ENCODE assay signal across 20 cellular contexts in the genomic region with DNA sequence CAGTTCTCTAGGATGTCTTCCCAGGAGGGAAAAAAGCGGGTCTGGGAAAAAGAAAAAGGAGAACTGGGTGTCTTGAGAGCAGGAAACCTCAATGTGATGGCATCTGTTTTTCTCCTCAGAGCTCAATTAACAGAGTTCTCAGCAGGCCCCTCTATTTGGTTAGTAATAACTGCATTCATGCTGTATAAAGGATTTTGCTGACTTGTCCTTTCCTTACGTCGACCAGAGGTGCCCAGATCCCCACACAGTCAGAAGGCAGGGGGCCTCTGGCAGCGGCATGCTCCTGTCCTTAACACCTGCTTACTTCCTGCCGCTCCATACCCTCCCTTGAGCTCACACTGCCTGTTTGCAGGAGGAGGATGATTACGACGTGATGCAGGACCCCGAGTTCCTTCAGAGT. TPM values are rescaled to one million over a fixed set of nuclear protein-coding genes. Genes with fewer than 3 reads are reported as not detected.
A peak's percentile ranks its signal among the peaks of the same experiment; 100 is the strongest.
DNase-seq lines count a peak whose midpoint lies in the region; ATAC-seq and TF ChIP-seq lines count a peak whose summit lies in the region.
"Had no signal": no experiment of that assay in that cellular context is flagged by ENCODE, and none has a peak within 500 bp of the region (broad histone marks: within the 10 kb centered on the region; RNA-seq: fewer than 3 reads in every experiment).

No MANE protein-coding gene starts in this region.

- no peaks in the 10 kb centered on the region for H3K9me2 ChIP-seq in GM23338 (ENCODE audit: insufficient read depth)
- no peaks in the 10 kb centered on the region for H3K9me2 ChIP-seq in SK-N-SH

- H3K79me2 ChIP-seq in GM23338 (replicated peaks; ENCODE audit: insufficient read depth): peaks cover 11% of the 10 kb centered on the region; the same call in 1 of the 2 replicates
- H3K79me2 ChIP-seq in SK-N-SH (ENCODE audit: insufficient read depth): peaks cover 10% of the 10 kb centered on the region; the same call in 1 of the 2 replicates

- H3F3A ChIP-seq in GM23338 (replicated peaks; ENCODE audit: low read depth) (peaks cover 15% of the 10 kb centered on the region), SK-N-SH (replicated peaks; ENCODE audit: insufficient read depth) (peaks cover 10% of the 10 kb centered on the region)

- H3K27me3 ChIP-seq in GM23338 (ENCODE audit: insufficient read depth): no peaks in the 10 kb centered on the region
- H3K27me3 ChIP-seq in prostate gland (replicated peaks; ENCODE audit: insufficient read depth): no peaks in the 10 kb centered on the region
- no peaks in the 10 kb centered on the region for H3K27me3 ChIP-seq in SK-N-SH (ENCODE audit: insufficient read depth)

- no peak overlapping the region for H3K4me3 Mint-ChIP-seq in activated CD4-positive, alpha-beta T cell treated with anti-CD3 and anti-CD28 coated beads for 36 hours
- no peak overlapping the region for H3K4me3 Mint-ChIP-seq in GM23338
- H3K4me3 Mint-ChIP-seq in activated CD8-positive, alpha-beta T cell treated with anti-CD3 and anti-CD28 coated beads, Interleukin-2, amount 10 ng/mL, durations not matched to agents 7 days and 5 days: no peak overlapping the region
- H3K4me3 Mint-ChIP-seq in glutamatergic neuron (ENCODE audit: unreplicated experiment): no peak overlapping the region
- H3K4me3 Mint-ChIP-seq: CD14-positive monocyte had no signal

- TF ChIP-seq CTCF in GM23338 (conservative IDR thresholded peaks at IDR 0.05; ENCODE audit: low read depth in 2 of 2) (no peak), glutamatergic neuron (IDR thresholded peaks at IDR 0.05; ENCODE audit: partially characterized antibody, unreplicated experiment) (no peak), prostate gland (IDR thresholded peaks at IDR 0.05) (no peak), SK-N-SH (IDR thresholded peaks at IDR 0.05) (no peak)

- intact Hi-C loops in activated CD4-positive, alpha-beta T cell treated with anti-CD3 and anti-CD28 coated beads for 36 hours (cut with DNase I, micrococcal nuclease): no loop called here
- intact Hi-C loops in prostate gland (cut with DNase I): no loop called here

- no peak for ATAC-seq in activated CD4-positive, alpha-beta T cell treated with anti-CD3 and anti-CD28 coated beads for 36 hours
- ATAC-seq in GM23338 (no peak), GM21786 (IDR thresholded peaks at IDR 0.05; ENCODE audit: unreplicated experiment) (no peak)
- no peak for ATAC-seq in activated CD8-positive, alpha-beta T cell treated with anti-CD3 and anti-CD28 coated beads, Interleukin-2, amount 10 ng/mL, durations not matched to agents 7 days and 5 days

- H2AFZ ChIP-seq in GM23338: no peak overlapping the region
- H2AFZ ChIP-seq in SK-N-SH (ENCODE audit: low read depth): no peak overlapping the region

- peaks cover 4% of the 10 kb centered on the region; the same call in 1 of the 2 replicates for H4K20me1 ChIP-seq in GM23338 (replicated peaks; ENCODE audit: insufficient read depth)
- 0 out of 2 replicates have a peak, but pooled peaks cover 3% of the 10 kb centered on the region for H4K20me1 ChIP-seq in SK-N-SH (ENCODE audit: insufficient read depth)

- 0 out of 2 replicates have a peak overlapping the region, but pooled peaks have one; percentile 55 for H3K27ac ChIP-seq in GM23338 (ENCODE audit: low read depth)
- H3K27ac ChIP-seq in prostate gland: no peak overlapping the region
- no peak overlapping the region for H3K27ac ChIP-seq in SK-N-SH (ENCODE audit: low read depth in 2 of 2, low read length in 1 of 2)

- TF ChIP-seq POLR2A in prostate gland (IDR thresholded peaks at IDR 0.05): no peak

- TF ChIP-seq EP300 in SK-N-SH (IDR thresholded peaks at IDR 0.05; ENCODE audit: borderline replicate concordance in 1 of 2, low read depth in 1 of 2, low read length in 1 of 2): no peak

- H3K4me2 ChIP-seq in GM23338 (no peak overlapping the region), SK-N-SH (no peak overlapping the region)

- H3K4me1 Mint-ChIP-seq in activated CD4-positive, alpha-beta T cell treated with anti-CD3 and anti-CD28 coated beads for 36 hours: no peaks in the 10 kb centered on the region
- peaks cover 2% of the 10 kb centered on the region; the same call in 1 of the 3 replicates for H3K4me1 Mint-ChIP-seq in GM23338
- no peaks in the 10 kb centered on the region for H3K4me1 Mint-ChIP-seq in activated CD8-positive, alpha-beta T cell treated with anti-CD3 and anti-CD28 coated beads, Interleukin-2, amount 10 ng/mL, durations not matched to agents 7 days and 5 days (ENCODE audit: low read depth)
- no peaks in the 10 kb centered on the region for H3K4me1 Mint-ChIP-seq in glutamatergic neuron (ENCODE audit: low read depth, unreplicated experiment)

- CTCF ChIA-PET in activated CD4-positive, alpha-beta T cell treated with anti-CD3 and anti-CD28 coated beads for 36 hours (lab: Charles Lee): interaction anchor here (0.6 kb wide), 1 partner anchor 298 kb away, joined by 3 read pairs; no protein-coding TSS in a partner anchor
- CTCF ChIA-PET in activated CD8-positive, alpha-beta T cell treated with anti-CD3 and anti-CD28 coated beads, Interleukin-2, amount 10 ng/mL, durations not matched to agents 7 days and 5 days (lab: Charles Lee): interaction anchor here (0.9 to 1.4 kb wide), 2 partner anchors 11 to 13 kb away, joined by 3 read pairs; no protein-coding TSS in a partner anchor
- CTCF ChIA-PET in SK-N-SH (lab: Yijun Ruan, JAX): interaction anchor here (1.0 kb wide), 1 partner anchor 74 kb away, joined by 3 read pairs; no protein-coding TSS in a partner anchor

- POLR2A ChIA-PET in activated CD4-positive, alpha-beta T cell treated with anti-CD3 and anti-CD28 coated beads for 36 hours (lab: Charles Lee): no interaction called here
- POLR2A ChIA-PET in activated CD8-positive, alpha-beta T cell treated with anti-CD3 and anti-CD28 coated beads, Interleukin-2, amount 10 ng/mL, durations not matched to agents 7 days and 5 days (lab: Charles Lee): interaction anchor here (1.2 kb wide), 1 partner anchor 14 kb away, joined by 3 read pairs; no protein-coding TSS in a partner anchor
- POLR2A ChIA-PET in SK-N-SH (lab: Yijun Ruan, JAX): no interaction called here

- peaks cover 39% of the 10 kb centered on the region for H3K36me3 Mint-ChIP-seq in activated CD4-positive, alpha-beta T cell treated with anti-CD3 and anti-CD28 coated beads for 36 hours (ENCODE audit: low read depth)
- H3K36me3 Mint-ChIP-seq in GM23338 (ENCODE audit: low read depth) (peaks cover 72% of the 10 kb centered on the region), glutamatergic neuron (ENCODE audit: unreplicated experiment) (peaks cover 5% of the 10 kb centered on the region)
- H3K36me3 Mint-ChIP-seq in activated CD8-positive, alpha-beta T cell treated with anti-CD3 and anti-CD28 coated beads, Interleukin-2, amount 10 ng/mL, durations not matched to agents 7 days and 5 days (ENCODE audit: low read depth): peaks cover 54% of the 10 kb centered on the region

- H3K27me3 Mint-ChIP-seq in activated CD4-positive, alpha-beta T cell treated with anti-CD3 and anti-CD28 coated beads for 36 hours: no peaks in the 10 kb centered on the region
- H3K27me3 Mint-ChIP-seq in GM23338 (ENCODE audit: insufficient read depth, low read depth, poor library complexity) (peaks cover 3% of the 10 kb centered on the region), glutamatergic neuron (ENCODE audit: unreplicated experiment) (peaks cover 4% of the 10 kb centered on the region)
- no peaks in the 10 kb centered on the region for H3K27me3 Mint-ChIP-seq in activated CD8-positive, alpha-beta T cell treated with anti-CD3 and anti-CD28 coated beads, Interleukin-2, amount 10 ng/mL, durations not matched to agents 7 days and 5 days (ENCODE audit: low read depth)

- H3K9ac ChIP-seq in SK-N-SH: no peak overlapping the region

- no peak overlapping the region for H3K4me3 ChIP-seq in GM23338
- no peak overlapping the region for H3K4me3 ChIP-seq in prostate gland
- H3K4me3 ChIP-seq in SK-N-SH (ENCODE audit: low read depth in 2 of 2, low read length in 1 of 2): no peak overlapping the region

- H3K27ac Mint-ChIP-seq in activated CD4-positive, alpha-beta T cell treated with anti-CD3 and anti-CD28 coated beads for 36 hours: peak overlapping the region; percentile 2
- no peak overlapping the region; the same call in 1 of the 2 replicates for H3K27ac Mint-ChIP-seq in GM23338
- H3K27ac Mint-ChIP-seq in activated CD8-positive, alpha-beta T cell treated with anti-CD3 and anti-CD28 coated beads, Interleukin-2, amount 10 ng/mL, durations not matched to agents 7 days and 5 days: peak overlapping the region; percentile 32
- H3K27ac Mint-ChIP-seq in glutamatergic neuron (ENCODE audit: unreplicated experiment): peak overlapping the region; percentile 7

- H3K4me1 ChIP-seq in GM23338 (ENCODE audit: insufficient read depth) (no peaks in the 10 kb centered on the region), prostate gland (replicated peaks) (no peaks in the 10 kb centered on the region), SK-N-SH (ENCODE audit: control insufficient read depth in 1 of 2, insufficient read depth in 2 of 2, low read depth in 1 of 2, low read length in 1 of 2) (no peaks in the 10 kb centered on the region)

- 79% methylated on average over 8 of the region's 8 CpGs for WGBS in prostate gland
- 90% methylated on average over 6 of the region's 8 CpGs for WGBS in SK-N-SH (ENCODE audit: low lambda C conversion rate)

- TF ChIP-seq RAD21 in SK-N-SH (IDR thresholded peaks at IDR 0.05; ENCODE audit: low read length): no peak

- peaks cover 39% of the 10 kb centered on the region for H3K36me3 ChIP-seq in GM23338 (ENCODE audit: insufficient read depth)
- peaks cover 6 to 25% of the 10 kb centered on the region in 2 donors for H3K36me3 ChIP-seq in prostate gland
- peaks cover 30 to 48% of the 10 kb centered on the region in 2 experiments for H3K36me3 ChIP-seq in SK-N-SH (replicated peaks in 1 of 2; ENCODE audit: control insufficient read depth in 1 of 2, insufficient read depth in 2 of 2, low read length in 1 of 2)

- H3K9me3 Mint-ChIP-seq in activated CD4-positive, alpha-beta T cell treated with anti-CD3 and anti-CD28 coated beads for 36 hours (ENCODE audit: low read depth): no peaks in the 10 kb centered on the region
- no peaks in the 10 kb centered on the region for H3K9me3 Mint-ChIP-seq in GM23338
- H3K9me3 Mint-ChIP-seq in activated CD8-positive, alpha-beta T cell treated with anti-CD3 and anti-CD28 coated beads, Interleukin-2, amount 10 ng/mL, durations not matched to agents 7 days and 5 days (ENCODE audit: insufficient read depth): no peaks in the 10 kb centered on the region
- peaks cover 4% of the 10 kb centered on the region for H3K9me3 Mint-ChIP-seq in glutamatergic neuron (ENCODE audit: unreplicated experiment)
- H3K9me3 Mint-ChIP-seq: CD14-positive monocyte had no signal

- no peak for DNase-seq in activated CD4-positive, alpha-beta T cell treated with anti-CD3 and anti-CD28 coated beads for 36 hours
- DNase-seq in activated CD4-positive, alpha-beta T cell treated with anti-CD3 and anti-CD28 coated beads, Interleukin-2, amount 50 U/mL, for 4 hours: no peak
- DNase-seq in GM23338 (ENCODE audit: low spot score) (no peak), glutamatergic neuron (no peak), prostate gland (ENCODE audit: low spot score) (no peak), SK-N-SH (no peak)
- DNase-seq in activated CD8-positive, alpha-beta T cell treated with anti-CD3 and anti-CD28 coated beads, Interleukin-2, amount 10 ng/mL, durations not matched to agents 7 days and 5 days: no peak
- DNase-seq: 8988T, AML-193, KBM-7, MM.1S, NCI-H1048, NCI-H1417 treated with DMSO at 0.1 percent for 48 hours, NCI-H187, NCI-H446, NCI-H526, OCI-M1, SHP77 had no signal

- H3K9me3 ChIP-seq in prostate gland (no peaks in the 10 kb centered on the region), SK-N-SH (no peaks in the 10 kb centered on the region)

RNA-seq across cellular contexts. Expression of a gene that starts 12.3 kb away (rescaled TPM):
- 100 to 1,000 TPM; 187 to 243 TPM for total RNA-seq in activated CD4-positive, alpha-beta T cell treated with anti-CD3 and anti-CD28 coated beads for 36 hours
- 165 and 171 TPM in 2 replicates for total RNA-seq in GM23338 (2014; rRNA removed; shearing (Covaris generic))
- polyA plus RNA-seq in GM23338 (2016; fragmentation: Nextera tagmentation; extraction: Ambion mirVana) (235 and 263 TPM in 2 replicates), SK-N-SH (2012; rRNA removed) (419 and 518 TPM in 2 replicates)
- 100 to 1,000 TPM; 194 to 210 TPM for total RNA-seq in activated CD8-positive, alpha-beta T cell treated with anti-CD3 and anti-CD28 coated beads, Interleukin-2, amount 10 ng/mL, durations not matched to agents 7 days and 5 days
- total RNA-seq in glutamatergic neuron (ENCODE audit: unreplicated experiment) (250 TPM), prostate gland (100 to 1,000 TPM in 1 of 2 donors, 10 to 100 TPM in 1; 96.1 to 116 TPM)
- 388 and 427 TPM in 2 replicates for polyA plus RNA-seq in SK-N-SH (2012; cell fraction: cytosol; rRNA removed)
- polyA plus RNA-seq in SK-N-SH (2012; cell fraction: nucleus; rRNA removed): 294 and 298 TPM in 2 replicates

RNA-seq across cellular contexts. Expression of a gene that starts 15.3 kb away (rescaled TPM):
- 10 to 100 TPM; 27.2 to 30.1 TPM for total RNA-seq in activated CD4-positive, alpha-beta T cell treated with anti-CD3 and anti-CD28 coated beads for 36 hours
- 63.1 and 63.9 TPM in 2 replicates for total RNA-seq in GM23338 (2014; rRNA removed; shearing (Covaris generic))
- polyA plus RNA-seq in GM23338 (2016; fragmentation: Nextera tagmentation; extraction: Ambion mirVana) (7.7 and 8.2 TPM in 2 replicates), SK-N-SH (2012; rRNA removed) (14.6 and 15.8 TPM in 2 replicates)
- total RNA-seq in activated CD8-positive, alpha-beta T cell treated with anti-CD3 and anti-CD28 coated beads, Interleukin-2, amount 10 ng/mL, durations not matched to agents 7 days and 5 days: 10 to 100 TPM; 25.5 to 26.6 TPM
- total RNA-seq in glutamatergic neuron (ENCODE audit: unreplicated experiment) (34.4 TPM), prostate gland (10 to 100 TPM; 30.1 to 46.4 TPM)
- 3.9 and 6.8 TPM in 2 replicates for polyA plus RNA-seq in SK-N-SH (2012; cell fraction: cytosol; rRNA removed)
- 23.5 and 29.2 TPM in 2 replicates for polyA plus RNA-seq in SK-N-SH (2012; cell fraction: nucleus; rRNA removed)
